In genomic region chr7:1994931-1995330, GRCh38 we compare ENCODE assay signal across 1 cellular context.
TF ChIP-seq lines count a peak whose summit lies in the region.

No MANE protein-coding gene starts in this region.

TF ChIP-seq in GM23338, 12 proteins besides CTCF, POLR2A, EP300 and RAD21 (continued from another document):
- TF ChIP-seq ZNF462 (CRISPR knock-in tag; IDR thresholded peaks at IDR 0.05) (no peak), ZNF331 (CRISPR knock-in tag; IDR thresholded peaks at IDR 0.05; ENCODE audit: low read depth) (no peak)
